ENCODE assay signal across 16 cellular contexts in the genomic region with DNA sequence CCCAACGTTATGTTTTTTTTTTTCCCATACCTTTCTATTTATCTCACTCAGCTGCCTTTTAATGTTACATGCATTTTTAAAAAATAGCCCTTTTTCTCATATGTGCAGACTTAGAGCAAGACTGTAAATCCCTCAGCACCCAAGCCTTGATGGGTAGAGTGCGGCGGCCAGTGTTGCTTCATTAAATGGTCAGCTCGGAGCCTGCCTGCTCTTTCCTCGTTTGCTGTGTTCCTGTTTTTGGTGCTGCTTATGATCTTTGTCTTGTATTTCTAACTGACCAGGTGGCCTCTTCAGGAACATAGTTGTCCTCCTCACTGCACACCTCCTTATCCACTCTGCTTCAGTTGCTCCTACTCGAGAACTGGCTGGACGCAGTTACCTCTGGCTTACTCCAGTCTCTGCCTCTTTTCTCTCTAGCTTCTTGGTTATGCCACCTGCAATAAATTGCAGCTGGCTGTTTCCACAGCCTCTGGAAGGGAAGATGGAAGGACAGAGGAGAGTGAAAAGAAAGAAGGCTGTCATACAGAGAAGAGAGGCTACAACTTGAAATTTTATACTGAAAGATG. TPM values are rescaled to one million over a fixed set of nuclear protein-coding genes. Genes with fewer than 3 reads are reported as not detected.
DNase-seq lines count a peak whose midpoint lies in the region; ATAC-seq and TF ChIP-seq lines count a peak whose summit lies in the region.
"Had no signal": no experiment of that assay in that cellular context is flagged by ENCODE, and none has a peak within 500 bp of the region (broad histone marks: within the 10 kb centered on the region; RNA-seq: fewer than 3 reads in every experiment).

No MANE protein-coding gene starts in this region.

- no peak overlapping the region for H3K27ac ChIP-seq in right cardiac atrium (ENCODE audit: low read length)
- H3K27ac ChIP-seq: adrenal gland, coronary artery had no signal

- no peaks in the 10 kb centered on the region for H3K27me3 Mint-ChIP-seq in activated CD4-positive, alpha-beta T cell treated with anti-CD3 and anti-CD28 coated beads, Interleukin-2, amount 10 ng/mL, durations not matched to agents 24 days and 14 days
- no peaks in the 10 kb centered on the region for H3K27me3 Mint-ChIP-seq in activated CD4-positive, alpha-beta T cell treated with anti-CD3 and anti-CD28 coated beads for 36 hours
- H3K27me3 Mint-ChIP-seq: T-cell had no signal

- no peak for ATAC-seq in activated CD4-positive, alpha-beta T cell treated with anti-CD3 and anti-CD28 coated beads for 36 hours
- ATAC-seq in right cardiac atrium (peak; percentile 20 to 33), sciatic nerve (peak; percentile 32), GM21786 (IDR thresholded peaks at IDR 0.05; ENCODE audit: unreplicated experiment) (no peak), SK-N-SH treated with all-trans-retinoic acid at 6 μM for 48 hours (no peak)
- ATAC-seq: HCT116, T-cell had no signal

- DNase-seq in activated CD4-positive, alpha-beta T cell treated with anti-CD3 and anti-CD28 coated beads, Interleukin-2, amount 10 ng/mL, durations not matched to agents 24 days and 14 days = no peak
- DNase-seq in activated CD4-positive, alpha-beta T cell treated with anti-CD3 and anti-CD28 coated beads for 36 hours = no peak
- DNase-seq in NCI-H510A treated with DMSO at 0.1 percent for 48 hours (lab: John Stamatoyannopoulos, UW) = peak; percentile 30
- no peak for DNase-seq in right cardiac atrium
- no peak for DNase-seq in sciatic nerve (ENCODE audit: low spot score)
- DNase-seq in SHP77 (lab: John Stamatoyannopoulos, UW) = no peak
- DNase-seq: activated CD4-positive, CD25-positive, alpha-beta regulatory T cell treated with anti-CD3 and anti-CD28 coated beads, Interleukin-2, amount 50 U/mL, for 72 hours; activated T-cell treated with anti-CD3 and anti-CD28 coated beads, Interleukin-2, amount 50 U/mL, for 1 hour; adrenal gland; NCI-H2171 treated with DMSO at 0.1 percent for 48 hours; T-cell had no signal

- no peaks in the 10 kb centered on the region for H3K9me3 ChIP-seq in right cardiac atrium (ENCODE audit: control insufficient read depth, low read length)
- H3K9me3 ChIP-seq: adrenal gland had no signal

- H3K4me3 ChIP-seq in right cardiac atrium (ENCODE audit: low read length) = no peak overlapping the region
- H3K4me3 ChIP-seq: adrenal gland, coronary artery, lung had no signal

- CTCF ChIA-PET in activated CD4-positive, alpha-beta T cell treated with anti-CD3 and anti-CD28 coated beads for 36 hours (lab: Charles Lee) = interaction anchor here (0.5 to 7.0 kb wide), 23 partner anchors 9 to 302 kb away, joined by 3 to 75 read pairs (median 6); no protein-coding TSS in a partner anchor

- H3K4me1 ChIP-seq in right cardiac atrium (ENCODE audit: control insufficient read depth, insufficient read depth, low read length) = peaks cover 8% of the 10 kb centered on the region

- H3K27ac Mint-ChIP-seq in activated CD4-positive, alpha-beta T cell treated with anti-CD3 and anti-CD28 coated beads, Interleukin-2, amount 10 ng/mL, durations not matched to agents 24 days and 14 days = peak overlapping the region; percentile 48
- H3K27ac Mint-ChIP-seq in activated CD4-positive, alpha-beta T cell treated with anti-CD3 and anti-CD28 coated beads for 36 hours = no peak overlapping the region
- H3K27ac Mint-ChIP-seq: T-cell had no signal

- peak overlapping the region; percentile 3 for H3K4me3 Mint-ChIP-seq in activated CD4-positive, alpha-beta T cell treated with anti-CD3 and anti-CD28 coated beads, Interleukin-2, amount 10 ng/mL, durations not matched to agents 24 days and 14 days
- no peak overlapping the region for H3K4me3 Mint-ChIP-seq in activated CD4-positive, alpha-beta T cell treated with anti-CD3 and anti-CD28 coated beads for 36 hours
- H3K4me3 Mint-ChIP-seq: T-cell had no signal

- WGBS in right cardiac atrium = 68% methylated on average over 7 of the region's 7 CpGs

- H3K4me1 Mint-ChIP-seq in activated CD4-positive, alpha-beta T cell treated with anti-CD3 and anti-CD28 coated beads, Interleukin-2, amount 10 ng/mL, durations not matched to agents 24 days and 14 days = peaks cover 54% of the 10 kb centered on the region
- peaks cover 52% of the 10 kb centered on the region for H3K4me1 Mint-ChIP-seq in activated CD4-positive, alpha-beta T cell treated with anti-CD3 and anti-CD28 coated beads for 36 hours

- H3K9me3 Mint-ChIP-seq in activated CD4-positive, alpha-beta T cell treated with anti-CD3 and anti-CD28 coated beads, Interleukin-2, amount 10 ng/mL, durations not matched to agents 24 days and 14 days = no peaks in the 10 kb centered on the region
- no peaks in the 10 kb centered on the region for H3K9me3 Mint-ChIP-seq in activated CD4-positive, alpha-beta T cell treated with anti-CD3 and anti-CD28 coated beads for 36 hours (ENCODE audit: low read depth)
- H3K9me3 Mint-ChIP-seq: T-cell had no signal

- H3K36me3 Mint-ChIP-seq in activated CD4-positive, alpha-beta T cell treated with anti-CD3 and anti-CD28 coated beads, Interleukin-2, amount 10 ng/mL, durations not matched to agents 24 days and 14 days (ENCODE audit: low read depth) = peaks cover 41% of the 10 kb centered on the region
- H3K36me3 Mint-ChIP-seq in activated CD4-positive, alpha-beta T cell treated with anti-CD3 and anti-CD28 coated beads for 36 hours (ENCODE audit: low read depth) = peaks cover 3% of the 10 kb centered on the region
- H3K36me3 Mint-ChIP-seq: T-cell had no signal

- POLR2A ChIA-PET in activated CD4-positive, alpha-beta T cell treated with anti-CD3 and anti-CD28 coated beads for 36 hours (lab: Charles Lee) = no interaction called here

- intact Hi-C loops in activated CD4-positive, alpha-beta T cell treated with anti-CD3 and anti-CD28 coated beads, Interleukin-2, amount 10 ng/mL, durations not matched to agents 24 days and 14 days (cut with micrococcal nuclease) = loop anchor here (2.0 to 5.0 kb wide), 2 partner anchors 13 to 41 kb away; no protein-coding TSS in a partner anchor
- intact Hi-C loops in activated CD4-positive, alpha-beta T cell treated with anti-CD3 and anti-CD28 coated beads for 36 hours (cut with DNase I, micrococcal nuclease) = loop anchor here in 1 of 2 experiments (2.0 kb wide), 1 partner anchor 303 kb away; no protein-coding TSS in a partner anchor
- intact Hi-C loops in right cardiac atrium (cut with DNase I) (loop anchor here in 2 of 4 donors (5.0 to 10.0 kb wide), 2 partner anchors 81 to 673 kb away; no protein-coding TSS in a partner anchor), sciatic nerve (cut with DNase I) (loop anchor here (10.0 kb wide), 2 partner anchors 73 to 683 kb away; no protein-coding TSS in a partner anchor)

- H3K27me3 ChIP-seq in right cardiac atrium (ENCODE audit: control insufficient read depth, insufficient read depth) = no peaks in the 10 kb centered on the region
- H3K27me3 ChIP-seq: adrenal gland had no signal

TF ChIP-seq in SK-N-SH treated with all-trans-retinoic acid at 6 μM for 48 hours, 23 proteins besides CTCF, POLR2A, EP300 and RAD21 (continues in another document):
- TF ChIP-seq POU6F1 (CRISPR knock-in tag; IDR thresholded peaks at IDR 0.05; ENCODE audit: borderline replicate concordance, low read depth) (no peak), ZFP3 (CRISPR knock-in tag; IDR thresholded peaks at IDR 0.05) (no peak), ARNTL (CRISPR knock-in tag; IDR thresholded peaks at IDR 0.05; ENCODE audit: borderline replicate concordance, low read depth) (no peak), OSR1 (CRISPR knock-in tag; IDR thresholded peaks at IDR 0.05) (no peak), CREB5 (CRISPR knock-in tag; IDR thresholded peaks at IDR 0.05; ENCODE audit: low read depth) (no peak), TCF4 (CRISPR knock-in tag; IDR thresholded peaks at IDR 0.05; ENCODE audit: borderline replicate concordance) (no peak), CSDC2 (CRISPR knock-in tag; IDR thresholded peaks at IDR 0.05) (no peak), BACH2 (CRISPR knock-in tag; IDR thresholded peaks at IDR 0.05; ENCODE audit: borderline replicate concordance) (no peak), ISL1 (CRISPR knock-in tag; IDR thresholded peaks at IDR 0.05) (no peak)

RNA-seq across cellular contexts. Expression of gene RBPJ, which starts 10.6 kb away (rescaled TPM):
- 539 and 547 TPM in 2 replicates for total RNA-seq in activated CD4-positive, alpha-beta T cell treated with anti-CD3 and anti-CD28 coated beads, Interleukin-2, amount 10 ng/mL, durations not matched to agents 24 days and 14 days
- total RNA-seq in activated CD4-positive, alpha-beta T cell treated with anti-CD3 and anti-CD28 coated beads for 36 hours = 100 to 1,000 TPM; 171 to 180 TPM
- total RNA-seq in right cardiac atrium (10 to 100 TPM; 42.1 to 45.9 (median 44.2) TPM), sciatic nerve (117 TPM)
- polyA plus RNA-seq in right cardiac atrium = 22.2 TPM

Comparison
In these comparisons a context has a peak if more than half of its experiments do, and no peak if none do; other contexts are left out.
1. ATAC-seq: peak in right cardiac atrium (2 of 2) and sciatic nerve (single experiment); none in activated CD4-positive, alpha-beta T cell treated with anti-CD3 and anti-CD28 coated beads for 36 hours (single experiment), GM21786 (single experiment) and SK-N-SH treated with all-trans-retinoic acid at 6 μM for 48 hours (single experiment).